1 cellular context compared by ENCODE assay signal in the genomic region with DNA sequence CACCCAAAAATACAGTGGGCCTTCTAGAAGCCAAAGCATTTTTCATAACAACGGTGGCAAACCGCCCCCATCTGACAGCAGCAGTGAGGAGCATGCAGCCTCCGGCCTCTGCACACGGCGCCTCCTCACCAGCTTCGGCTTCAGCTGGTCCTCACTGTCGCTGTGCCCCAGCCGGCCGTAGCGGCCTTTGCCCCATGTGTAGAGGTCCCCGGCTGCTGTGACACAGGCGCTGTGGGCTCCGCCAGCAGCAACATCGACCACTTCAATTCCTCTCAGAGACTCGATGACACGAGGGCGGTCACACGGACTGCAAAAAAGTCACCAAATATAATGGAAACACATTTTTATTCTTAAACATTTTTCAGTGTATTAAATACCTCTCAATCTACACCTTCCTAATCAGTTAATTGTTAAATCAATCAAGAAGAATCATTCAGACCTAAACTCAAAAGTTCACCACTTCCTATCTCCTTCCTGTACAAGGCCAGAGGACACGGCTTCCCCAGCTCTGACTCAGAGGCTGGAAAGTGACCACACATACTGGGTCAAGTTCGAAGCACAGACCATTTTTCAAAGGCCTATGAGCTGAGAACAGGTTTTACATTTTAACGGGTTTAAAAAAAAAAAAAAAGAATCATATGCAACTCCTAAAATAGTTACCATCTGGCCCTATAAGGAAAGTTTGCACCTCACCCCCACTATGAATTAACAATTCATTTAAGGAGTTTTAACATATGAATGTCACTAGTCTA.
TF ChIP-seq lines count a peak whose summit lies in the region.

No MANE protein-coding gene starts in this region.

TF ChIP-seq in SK-N-SH, 30 proteins besides CTCF, POLR2A, EP300 and RAD21 (continued from another document):
- TF ChIP-seq, protein P1, sequence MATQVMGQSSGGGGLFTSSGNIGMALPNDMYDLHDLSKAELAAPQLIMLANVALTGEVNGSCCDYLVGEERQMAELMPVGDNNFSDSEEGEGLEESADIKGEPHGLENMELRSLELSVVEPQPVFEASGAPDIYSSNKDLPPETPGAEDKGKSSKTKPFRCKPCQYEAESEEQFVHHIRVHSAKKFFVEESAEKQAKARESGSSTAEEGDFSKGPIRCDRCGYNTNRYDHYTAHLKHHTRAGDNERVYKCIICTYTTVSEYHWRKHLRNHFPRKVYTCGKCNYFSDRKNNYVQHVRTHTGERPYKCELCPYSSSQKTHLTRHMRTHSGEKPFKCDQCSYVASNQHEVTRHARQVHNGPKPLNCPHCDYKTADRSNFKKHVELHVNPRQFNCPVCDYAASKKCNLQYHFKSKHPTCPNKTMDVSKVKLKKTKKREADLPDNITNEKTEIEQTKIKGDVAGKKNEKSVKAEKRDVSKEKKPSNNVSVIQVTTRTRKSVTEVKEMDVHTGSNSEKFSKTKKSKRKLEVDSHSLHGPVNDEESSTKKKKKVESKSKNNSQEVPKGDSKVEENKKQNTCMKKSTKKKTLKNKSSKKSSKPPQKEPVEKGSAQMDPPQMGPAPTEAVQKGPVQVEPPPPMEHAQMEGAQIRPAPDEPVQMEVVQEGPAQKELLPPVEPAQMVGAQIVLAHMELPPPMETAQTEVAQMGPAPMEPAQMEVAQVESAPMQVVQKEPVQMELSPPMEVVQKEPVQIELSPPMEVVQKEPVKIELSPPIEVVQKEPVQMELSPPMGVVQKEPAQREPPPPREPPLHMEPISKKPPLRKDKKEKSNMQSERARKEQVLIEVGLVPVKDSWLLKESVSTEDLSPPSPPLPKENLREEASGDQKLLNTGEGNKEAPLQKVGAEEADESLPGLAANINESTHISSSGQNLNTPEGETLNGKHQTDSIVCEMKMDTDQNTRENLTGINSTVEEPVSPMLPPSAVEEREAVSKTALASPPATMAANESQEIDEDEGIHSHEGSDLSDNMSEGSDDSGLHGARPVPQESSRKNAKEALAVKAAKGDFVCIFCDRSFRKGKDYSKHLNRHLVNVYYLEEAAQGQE (IDR thresholded peaks at IDR 0.05; ENCODE audit: low read depth, low read length): no peak
- TF ChIP-seq, protein P2, sequence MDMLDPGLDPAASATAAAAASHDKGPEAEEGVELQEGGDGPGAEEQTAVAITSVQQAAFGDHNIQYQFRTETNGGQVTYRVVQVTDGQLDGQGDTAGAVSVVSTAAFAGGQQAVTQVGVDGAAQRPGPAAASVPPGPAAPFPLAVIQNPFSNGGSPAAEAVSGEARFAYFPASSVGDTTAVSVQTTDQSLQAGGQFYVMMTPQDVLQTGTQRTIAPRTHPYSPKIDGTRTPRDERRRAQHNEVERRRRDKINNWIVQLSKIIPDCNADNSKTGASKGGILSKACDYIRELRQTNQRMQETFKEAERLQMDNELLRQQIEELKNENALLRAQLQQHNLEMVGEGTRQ (IDR thresholded peaks at IDR 0.05; ENCODE audit: borderline replicate concordance, low read depth, low read length): no peak
- TF ChIP-seq CHD2 (IDR thresholded peaks at IDR 0.05; ENCODE audit: low read length, partially characterized antibody) (no peak), ELF1 (IDR thresholded peaks at IDR 0.05) (no peak), TAF1 (IDR thresholded peaks at IDR 0.05; ENCODE audit: borderline replicate concordance, low read depth, low read length) (no peak), JUND (IDR thresholded peaks at IDR 0.05) (peak; percentile 50), TEAD4 (IDR thresholded peaks at IDR 0.05; ENCODE audit: borderline replicate concordance, insufficient read depth) (no peak), FOXJ3 (CRISPR knock-in tag; IDR thresholded peaks at IDR 0.05) (no peak), FOSL2 (IDR thresholded peaks at IDR 0.05; ENCODE audit: borderline replicate concordance, low read depth) (peak; percentile 38; the same call in 1 of the 2 replicates), YY1 (IDR thresholded peaks at IDR 0.05; ENCODE audit: low read depth) (no peak), RCOR1 (IDR thresholded peaks at IDR 0.05; ENCODE audit: low read length) (no peak), RFX5 (IDR thresholded peaks at IDR 0.05; ENCODE audit: low read length) (no peak), NFIC (IDR thresholded peaks at IDR 0.05; ENCODE audit: borderline replicate concordance) (no peak), SIN3A (IDR thresholded peaks at IDR 0.05; ENCODE audit: borderline replicate concordance, low read depth, low read length) (no peak), MEF2A (IDR thresholded peaks at IDR 0.05; ENCODE audit: borderline replicate concordance, low read depth) (no peak), FOXM1 (IDR thresholded peaks at IDR 0.05; ENCODE audit: low read depth) (no peak), RXRA (IDR thresholded peaks at IDR 0.05; ENCODE audit: borderline replicate concordance, low read depth) (peak; percentile 49; the same call in 1 of the 2 replicates)
- TF ChIP-seq, protein P3, sequence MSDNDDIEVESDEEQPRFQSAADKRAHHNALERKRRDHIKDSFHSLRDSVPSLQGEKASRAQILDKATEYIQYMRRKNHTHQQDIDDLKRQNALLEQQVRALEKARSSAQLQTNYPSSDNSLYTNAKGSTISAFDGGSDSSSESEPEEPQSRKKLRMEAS (IDR thresholded peaks at IDR 0.05; ENCODE audit: low read depth): no peak
- TF ChIP-seq, protein P4, sequence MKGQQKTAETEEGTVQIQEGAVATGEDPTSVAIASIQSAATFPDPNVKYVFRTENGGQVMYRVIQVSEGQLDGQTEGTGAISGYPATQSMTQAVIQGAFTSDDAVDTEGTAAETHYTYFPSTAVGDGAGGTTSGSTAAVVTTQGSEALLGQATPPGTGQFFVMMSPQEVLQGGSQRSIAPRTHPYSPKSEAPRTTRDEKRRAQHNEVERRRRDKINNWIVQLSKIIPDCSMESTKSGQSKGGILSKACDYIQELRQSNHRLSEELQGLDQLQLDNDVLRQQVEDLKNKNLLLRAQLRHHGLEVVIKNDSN (IDR thresholded peaks at IDR 0.05; ENCODE audit: borderline replicate concordance, low read depth): no peak
